In the genomic region with DNA sequence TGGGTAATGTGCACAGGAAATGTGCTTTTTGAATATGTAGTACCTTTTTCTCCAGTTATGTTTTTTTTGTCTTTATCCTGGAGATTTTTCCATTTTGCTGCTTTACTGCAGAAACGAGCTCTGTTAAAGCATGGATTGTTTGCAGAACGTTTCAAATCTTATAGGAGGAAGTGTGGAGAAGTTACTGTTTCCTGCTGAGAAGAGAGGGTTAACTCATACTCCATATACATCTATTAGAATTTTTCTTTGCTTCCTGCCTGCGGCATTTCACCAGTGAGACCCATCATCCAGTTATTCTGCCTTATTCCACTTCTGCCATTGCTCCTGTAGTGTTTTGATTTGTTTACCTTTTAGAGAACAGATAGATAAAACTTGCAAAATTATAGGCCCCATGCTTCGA, we compare ENCODE assay signal across 1 cellular context.
TF ChIP-seq lines count a peak whose summit lies in the region.

No MANE protein-coding gene starts in this region.

TF ChIP-seq in H1, 55 proteins besides CTCF, POLR2A, EP300 and RAD21:
- no peak for TF ChIP-seq NRF1 (IDR thresholded peaks at IDR 0.05; ENCODE audit: low read depth, low read length)
